8 cellular contexts compared by ENCODE assay signal in genomic region chr12:57772429-57773322, GRCh38. TPM values are rescaled to one million over a fixed set of nuclear protein-coding genes. Genes with fewer than 3 reads are reported as not detected.
A peak's percentile ranks its signal among the peaks of the same experiment; 100 is the strongest.
DNase-seq lines count a peak whose midpoint lies in the region; ATAC-seq and TF ChIP-seq lines count a peak whose summit lies in the region.

TSS of gene EEF1AKMT3 (plus strand) at chr12:57772614. CDS start at chr12:57772725, 111 bp downstream.

- peak; percentile 28 for ATAC-seq in GM19025 (IDR thresholded peaks at IDR 0.05; ENCODE audit: low read depth, unreplicated experiment)
- peak; percentile 37 for ATAC-seq in HG03460 (IDR thresholded peaks at IDR 0.05; ENCODE audit: unreplicated experiment)

- H3K9ac ChIP-seq in colonic mucosa (ENCODE audit: low read depth in 2 of 2, low read length in 2 of 2), result peak within 1 kb of the TSS; percentile 85 to 94

- peaks cover 24% of the 10 kb centered on the region for H3K36me3 ChIP-seq in BE2C
- peaks cover 74% of the 10 kb centered on the region for H3K36me3 ChIP-seq in SJSA1
- H3K36me3 ChIP-seq in colonic mucosa, result no peaks in the 10 kb centered on the region

- no peaks in the 10 kb centered on the region for H3K9me3 ChIP-seq in BE2C
- no peaks in the 10 kb centered on the region for H3K9me3 ChIP-seq in SJSA1 (replicated peaks)
- H3K9me3 ChIP-seq in colonic mucosa, result no peaks in the 10 kb centered on the region

- H3K4me3 ChIP-seq in BE2C (ENCODE audit: low read depth, low read length) (peak within 1 kb of the TSS; percentile 96), SJSA1 (peak within 1 kb of the TSS; percentile 57), colonic mucosa (peak within 1 kb of the TSS; percentile 80)

- DNase-seq in BE2C, result peak; percentile 71
- DNase-seq in SJSA1 (ENCODE audit: low read depth in 1 of 2, low spot score in 2 of 2), result no peak
- peak; percentile 81 for DNase-seq in colonic mucosa
- peak; percentile 71 for DNase-seq in left kidney (ENCODE audit: low read depth, low spot score)
- peak; percentile 52 for DNase-seq in stimulated activated naive CD4-positive, alpha-beta T cell treated with Interleukin-2 at 50 U/mL for 16 hours (lab: John Stamatoyannopoulos, UW)
- no peak for DNase-seq in activated CD8-positive, alpha-beta memory T cell treated with anti-CD3 and anti-CD28 coated beads, Interleukin-2, amount 50 U/mL, for 4 hours

- peak within 1 kb of the TSS; percentile 83 for H3K27ac ChIP-seq in SJSA1
- peak within 1 kb of the TSS; percentile 95 for H3K27ac ChIP-seq in colonic mucosa

- TF ChIP-seq CTCF in BE2C (IDR thresholded peaks at IDR 0.05; ENCODE audit: low read depth, low read length) (no peak), colonic mucosa (IDR thresholded peaks at IDR 0.05) (no peak)

- intact Hi-C loops in colonic mucosa (cut with DNase I), result no loop called here

- H3K4me1 ChIP-seq in BE2C (no peaks in the 10 kb centered on the region), SJSA1 (replicated peaks) (peaks cover 25% of the 10 kb centered on the region), colonic mucosa (peaks cover 4% of the 10 kb centered on the region)

- H3K27me3 ChIP-seq in BE2C, result no peaks in the 10 kb centered on the region
- no peaks in the 10 kb centered on the region for H3K27me3 ChIP-seq in SJSA1 (replicated peaks)
- H3K27me3 ChIP-seq in colonic mucosa, result no peaks in the 10 kb centered on the region

RNA-seq across cellular contexts. Expression of gene EEF1AKMT3, which starts in this region (rescaled TPM):
- 7.0 TPM for polyA plus RNA-seq in BE2C (2012; ENCODE audit: insufficient read depth, insufficient read length, low read depth)
- 53.1 and 62.2 TPM in 2 replicates for total RNA-seq in SJSA1 (2014; rRNA removed; shearing (Covaris generic))
- 1 to 10 TPM; 3.4 to 4.8 TPM for total RNA-seq in colonic mucosa

Comparison
In these comparisons a context has a peak if more than half of its experiments do, and no peak if none do; other contexts are left out.
1. DNase-seq: peak in BE2C (single experiment), colonic mucosa (single experiment), left kidney (single experiment) and stimulated activated naive CD4-positive, alpha-beta T cell treated with Interleukin-2 at 50 U/mL for 16 hours (single experiment); none in SJSA1 (0 of 2) and activated CD8-positive, alpha-beta memory T cell treated with anti-CD3 and anti-CD28 coated beads, Interleukin-2, amount 50 U/mL, for 4 hours (single experiment).
2. Peak in every context shown above with its lines, with median percentiles within 50 percentile points of each other: H3K4me3 ChIP-seq.